11 cellular contexts compared by ENCODE assay signal in the genomic region with DNA sequence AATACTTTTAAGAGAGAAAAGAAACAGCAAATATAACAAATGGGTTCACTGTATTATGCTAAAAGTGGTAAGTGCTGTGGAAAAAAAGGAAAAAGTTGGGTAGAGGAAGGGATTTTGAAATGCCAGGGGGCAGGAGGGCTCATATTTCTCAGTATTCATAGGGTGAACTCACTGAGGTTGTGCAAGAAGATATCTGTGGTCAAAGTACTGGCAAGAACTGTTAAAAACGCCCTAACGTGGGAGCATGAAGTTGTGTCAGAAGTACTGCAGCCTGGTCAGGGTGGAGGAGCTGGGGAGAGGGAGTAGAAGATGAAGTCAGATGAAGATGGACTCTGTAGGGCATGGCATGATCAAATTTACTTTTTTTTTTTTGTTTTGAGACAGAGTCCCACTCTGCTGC. TPM values are rescaled to one million over a fixed set of nuclear protein-coding genes. Genes with fewer than 3 reads are reported as not detected.
DNase-seq lines count a peak whose midpoint lies in the region; ATAC-seq, FAIRE-seq and TF ChIP-seq lines count a peak whose summit lies in the region.
"Had no signal": no experiment of that assay in that cellular context is flagged by ENCODE, and none has a peak within 500 bp of the region (broad histone marks: within the 10 kb centered on the region; RNA-seq: fewer than 3 reads in every experiment).

No MANE protein-coding gene starts in this region.

- intact Hi-C loops in Right ventricle myocardium superior (cut with DNase I), result no loop called here
- intact Hi-C loops in activated CD8-positive, alpha-beta T cell treated with anti-CD3 and anti-CD28 coated beads for 36 hours (cut with micrococcal nuclease), result no loop called here

- FAIRE-seq in astrocyte (lab: Jason Lieb, UNC), result no peak
- FAIRE-seq: A549 had no signal

- no peak for DNase-seq in Right ventricle myocardium superior
- DNase-seq in right atrium auricular region (ENCODE audit: low spot score), result no peak
- DNase-seq in astrocyte (ENCODE audit: low read depth), result peak; percentile 86
- peak; percentile 38 for DNase-seq in kidney glomerular epithelial cell (lab: John Stamatoyannopoulos, UW)
- DNase-seq in activated effector memory CD4-positive, alpha-beta T cell treated with Interleukin-2 at 50 U/mL for 16 hours, result no peak
- no peak for DNase-seq in T-helper 2 cell
- DNase-seq in activated CD8-positive, alpha-beta T cell treated with anti-CD3 and anti-CD28 coated beads for 36 hours, result no peak
- DNase-seq: activated CD8-positive, alpha-beta T cell treated with anti-CD3 and anti-CD28 coated beads, Interleukin-2, amount 10 ng/mL, durations not matched to agents 7 days and 5 days; cerebellar nuclear complex had no signal

- ATAC-seq in Right ventricle myocardium superior (ENCODE audit: poor library complexity), result peak; percentile 67
- ATAC-seq in GM21515 (IDR thresholded peaks at IDR 0.05; ENCODE audit: unreplicated experiment), result no peak
- ATAC-seq in activated CD8-positive, alpha-beta T cell treated with anti-CD3 and anti-CD28 coated beads for 36 hours, result no peak
- ATAC-seq: A549; activated CD8-positive, alpha-beta T cell treated with anti-CD3 and anti-CD28 coated beads, Interleukin-2, amount 10 ng/mL, durations not matched to agents 7 days and 5 days had no signal

- H2AFZ ChIP-seq in astrocyte (ENCODE audit: low read depth, low read length), result no peak overlapping the region

- TF ChIP-seq CTCF in right atrium auricular region (IDR thresholded peaks at IDR 0.05) (no peak), astrocyte (IDR thresholded peaks at IDR 0.05; ENCODE audit: insufficient read depth, low read depth, low read length) (no peak)
- TF ChIP-seq CTCF in activated CD8-positive, alpha-beta T cell treated with anti-CD3 and anti-CD28 coated beads for 36 hours (IDR thresholded peaks at IDR 0.05), result no peak

- H3K4me1 ChIP-seq in right atrium auricular region (no peaks in the 10 kb centered on the region), astrocyte (ENCODE audit: insufficient read depth, low read length) (no peaks in the 10 kb centered on the region)
- H3K4me1 ChIP-seq: A549 had no signal

- peaks cover 4% of the 10 kb centered on the region for H3K4me1 Mint-ChIP-seq in astrocyte (ENCODE audit: low read depth, unreplicated experiment)
- no peaks in the 10 kb centered on the region for H3K4me1 Mint-ChIP-seq in activated CD8-positive, alpha-beta T cell treated with anti-CD3 and anti-CD28 coated beads for 36 hours (ENCODE audit: low read depth)

- no peaks in the 10 kb centered on the region for H3K9me3 Mint-ChIP-seq in astrocyte (ENCODE audit: unreplicated experiment)
- no peaks in the 10 kb centered on the region for H3K9me3 Mint-ChIP-seq in activated CD8-positive, alpha-beta T cell treated with anti-CD3 and anti-CD28 coated beads for 36 hours

- H3K4me3 ChIP-seq in right atrium auricular region (no peak overlapping the region), astrocyte (ENCODE audit: insufficient read depth, low read depth, low read length) (no peak overlapping the region)
- H3K4me3 ChIP-seq: A549 had no signal

- H3K27ac Mint-ChIP-seq in astrocyte (ENCODE audit: unreplicated experiment), result no peak overlapping the region
- H3K27ac Mint-ChIP-seq in activated CD8-positive, alpha-beta T cell treated with anti-CD3 and anti-CD28 coated beads for 36 hours, result no peak overlapping the region
- H3K27ac Mint-ChIP-seq: activated CD8-positive, alpha-beta T cell treated with anti-CD3 and anti-CD28 coated beads, Interleukin-2, amount 10 ng/mL, durations not matched to agents 7 days and 5 days had no signal

- H3K9ac ChIP-seq in astrocyte (ENCODE audit: low read length), result no peak overlapping the region

- H3K4me2 ChIP-seq in astrocyte (ENCODE audit: low read length), result no peak overlapping the region
- H3K4me2 ChIP-seq: A549 had no signal

- H4K20me1 ChIP-seq in astrocyte (ENCODE audit: insufficient read depth, low read length), result no peaks in the 10 kb centered on the region

- H3K27ac ChIP-seq in right atrium auricular region (no peak overlapping the region), astrocyte (ENCODE audit: low read depth, low read length) (no peak overlapping the region)
- H3K27ac ChIP-seq: A549 had no signal

- no peaks in the 10 kb centered on the region for H3K27me3 Mint-ChIP-seq in astrocyte (ENCODE audit: low read depth, unreplicated experiment)
- H3K27me3 Mint-ChIP-seq in activated CD8-positive, alpha-beta T cell treated with anti-CD3 and anti-CD28 coated beads for 36 hours, result peaks cover 15% of the 10 kb centered on the region

- POLR2A ChIA-PET in activated CD8-positive, alpha-beta T cell treated with anti-CD3 and anti-CD28 coated beads for 36 hours (lab: Charles Lee), result no interaction called here

- CTCF ChIA-PET in activated CD8-positive, alpha-beta T cell treated with anti-CD3 and anti-CD28 coated beads for 36 hours (lab: Charles Lee), result no interaction called here

- H3K4me3 Mint-ChIP-seq in astrocyte (ENCODE audit: unreplicated experiment), result no peak overlapping the region
- no peak overlapping the region for H3K4me3 Mint-ChIP-seq in activated CD8-positive, alpha-beta T cell treated with anti-CD3 and anti-CD28 coated beads for 36 hours
- H3K4me3 Mint-ChIP-seq: activated CD8-positive, alpha-beta T cell treated with anti-CD3 and anti-CD28 coated beads, Interleukin-2, amount 10 ng/mL, durations not matched to agents 7 days and 5 days had no signal

- H3K36me3 Mint-ChIP-seq in astrocyte (ENCODE audit: low read depth, unreplicated experiment), result no peaks in the 10 kb centered on the region
- H3K36me3 Mint-ChIP-seq in activated CD8-positive, alpha-beta T cell treated with anti-CD3 and anti-CD28 coated beads for 36 hours (ENCODE audit: low read depth), result no peaks in the 10 kb centered on the region

- H3K36me3 ChIP-seq in right atrium auricular region, result no peaks in the 10 kb centered on the region
- no peaks in the 10 kb centered on the region for H3K36me3 ChIP-seq in astrocyte (ENCODE audit: insufficient read depth, low read length)

- H3K9me3 ChIP-seq in right atrium auricular region (no peaks in the 10 kb centered on the region), astrocyte (ENCODE audit: insufficient read depth, low read depth, low read length) (no peaks in the 10 kb centered on the region)
- H3K9me3 ChIP-seq: A549 had no signal

- H3K27me3 ChIP-seq in right atrium auricular region (no peaks in the 10 kb centered on the region), astrocyte (ENCODE audit: insufficient read depth, low read length) (no peaks in the 10 kb centered on the region)

- H3K79me2 ChIP-seq in astrocyte (ENCODE audit: insufficient read depth, low read length), result no peaks in the 10 kb centered on the region

RNA-seq across cellular contexts. Expression of a gene that starts 31.2 kb away (rescaled TPM):
- total RNA-seq in Right ventricle myocardium superior (0.24 TPM), right atrium auricular region (1 to 10 TPM in 1 of 2 donors, under 1 TPM in 1; 0.33 to 4.4 TPM), astrocyte (0.29 and 0.30 TPM in 2 replicates)
- total RNA-seq in activated CD8-positive, alpha-beta T cell treated with anti-CD3 and anti-CD28 coated beads for 36 hours, result under 1 TPM; 0.23 to 0.31 TPM
- total RNA-seq: activated CD8-positive, alpha-beta T cell treated with anti-CD3 and anti-CD28 coated beads, Interleukin-2, amount 10 ng/mL, durations not matched to agents 7 days and 5 days had no signal

Comparison
In these comparisons a context has a peak if more than half of its experiments do, and no peak if none do; other contexts are left out.
1. DNase-seq: peak in astrocyte (single experiment) and kidney glomerular epithelial cell (single experiment); none in Right ventricle myocardium superior (single experiment), right atrium auricular region (single experiment), activated effector memory CD4-positive, alpha-beta T cell treated with Interleukin-2 at 50 U/mL for 16 hours (single experiment), T-helper 2 cell (0 of 5) and activated CD8-positive, alpha-beta T cell treated with anti-CD3 and anti-CD28 coated beads for 36 hours (single experiment).